Comparison of ENCODE assay signal across 8 cellular contexts in the genomic region with DNA sequence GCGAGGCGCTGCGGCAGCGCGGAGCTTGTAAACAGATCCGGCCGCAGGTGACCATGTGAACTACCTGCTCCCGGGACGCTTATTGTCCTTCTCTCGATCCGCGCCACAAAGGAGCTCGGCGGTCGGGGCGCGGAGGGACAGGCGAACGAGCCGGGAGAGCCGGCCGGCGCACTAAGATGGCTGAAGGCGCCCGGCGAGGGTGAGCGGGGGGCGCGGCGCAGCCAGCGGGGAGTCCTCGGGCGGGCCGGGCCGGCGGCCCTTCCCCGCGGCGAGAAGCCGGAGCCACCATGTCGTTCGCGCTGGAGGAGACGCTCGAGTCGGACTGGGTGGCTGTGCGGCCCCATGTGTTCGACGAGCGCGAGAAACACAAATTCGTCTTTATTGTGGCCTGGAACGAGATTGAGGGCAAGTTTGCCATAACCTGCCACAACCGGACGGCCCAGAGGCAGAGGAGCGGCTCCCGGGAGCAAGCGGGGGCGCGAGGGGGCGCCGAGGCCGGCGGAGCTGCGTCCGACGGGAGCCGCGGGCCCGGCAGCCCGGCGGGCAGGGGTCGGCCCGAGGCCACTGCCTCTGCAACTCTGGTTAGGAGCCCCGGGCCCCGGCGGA. TPM values are rescaled to one million over a fixed set of nuclear protein-coding genes. Genes with fewer than 3 reads are reported as not detected.
DNase-seq lines count a peak whose midpoint lies in the region; ATAC-seq, FAIRE-seq and TF ChIP-seq lines count a peak whose summit lies in the region.

No MANE protein-coding gene starts in this region.

- H3K4me3 ChIP-seq in BLaER1, result peak overlapping the region; percentile 93
- peak overlapping the region; percentile 83 for H3K4me3 ChIP-seq in bronchial epithelial cell (ENCODE audit: low read depth, low read length)
- no peak overlapping the region for H3K4me3 ChIP-seq in Karpas-422 (ENCODE audit: low read length)

- H3K9me3 ChIP-seq in BLaER1 (0 out of 2 replicates have a peak, but pooled peaks cover 4% of the 10 kb centered on the region), Karpas-422 (ENCODE audit: low read length) (no peaks in the 10 kb centered on the region)

- H3K9ac ChIP-seq in BLaER1 (peak overlapping the region; percentile 92), Karpas-422 (ENCODE audit: low read length) (no peak overlapping the region)

- DNase-seq in SW480 (ENCODE audit: low spot score), result peak; percentile 58
- peak; percentile 5 for DNase-seq in bronchial epithelial cell (ENCODE audit: low read depth)
- peak; percentile 47 for DNase-seq in kidney glomerular epithelial cell (lab: John Stamatoyannopoulos, UW)
- peak; percentile 24 for DNase-seq in stimulated activated CD4-positive, alpha-beta T cell treated with anti-CD3 and anti-CD28 coated beads, Interleukin-4, amount 100 ng/mL, for 24 hours
- no peak for DNase-seq in Karpas-422

- H3K27ac ChIP-seq in BLaER1, result peak overlapping the region; percentile 86
- no peak overlapping the region for H3K27ac ChIP-seq in Karpas-422 (ENCODE audit: low read length)

- H3K27me3 ChIP-seq in BLaER1, result peaks cover 28% of the 10 kb centered on the region
- H3K27me3 ChIP-seq in bronchial epithelial cell (ENCODE audit: control insufficient read depth, insufficient read depth, low read length), result no peaks in the 10 kb centered on the region
- H3K27me3 ChIP-seq in Karpas-422 (ENCODE audit: low read length), result no peaks in the 10 kb centered on the region

- H3K79me2 ChIP-seq in Karpas-422 (ENCODE audit: low read length), result no peaks in the 10 kb centered on the region

- H2AFZ ChIP-seq in Karpas-422 (ENCODE audit: low read length), result no peak overlapping the region

- no peaks in the 10 kb centered on the region for H3K9me2 ChIP-seq in Karpas-422 (replicated peaks; ENCODE audit: insufficient read depth, low read length)

- peak; percentile 29 for ATAC-seq in GM19035 (IDR thresholded peaks at IDR 0.05; ENCODE audit: unreplicated experiment)
- peak; percentile 29 for ATAC-seq in HG03175 (IDR thresholded peaks at IDR 0.05; ENCODE audit: unreplicated experiment)

- H3K36me3 ChIP-seq in BLaER1 (no peaks in the 10 kb centered on the region), bronchial epithelial cell (ENCODE audit: control insufficient read depth, insufficient read depth, low read length) (no peaks in the 10 kb centered on the region), Karpas-422 (ENCODE audit: insufficient read depth, low read length) (no peaks in the 10 kb centered on the region)

- TF ChIP-seq CTCF in bronchial epithelial cell (IDR thresholded peaks at IDR 0.05; ENCODE audit: insufficient read depth, low read length, severe bottlenecking), result no peak

- H4K20me1 ChIP-seq in BLaER1, result peaks cover 50% of the 10 kb centered on the region
- no peaks in the 10 kb centered on the region for H4K20me1 ChIP-seq in Karpas-422 (ENCODE audit: insufficient read depth, low read depth, low read length)

- H3K4me1 ChIP-seq in BLaER1 (peaks cover 33% of the 10 kb centered on the region), Karpas-422 (ENCODE audit: low read length) (no peaks in the 10 kb centered on the region)

- peak overlapping the region; percentile 96 for H3K4me2 ChIP-seq in BLaER1
- no peak overlapping the region for H3K4me2 ChIP-seq in Karpas-422 (ENCODE audit: low read depth, low read length, poor library complexity, severe bottlenecking)

- no peak for FAIRE-seq in bronchial epithelial cell (lab: Jason Lieb, UNC)

RNA-seq across cellular contexts. Expression of a gene that starts 0.5 kb away (rescaled TPM):
- 14.5 and 16.9 TPM in 2 replicates for total RNA-seq in bronchial epithelial cell
- not detected in 2 replicates for total RNA-seq in Karpas-422 (2014; rRNA removed; shearing (Covaris generic); ENCODE audit: low replicate concordance)

Comparison
In these comparisons a context has a peak if more than half of its experiments do, and no peak if none do; other contexts are left out.
1. RNA of a gene that starts 0.5 kb away (total RNA-seq): 14.5 to 16.9 TPM in bronchial epithelial cell; not detected in Karpas-422; every median in the first group is over 10 times any median in the second.